In genomic region chr5:60779431-60779830, GRCh38 we compare ENCODE assay signal across 26 cellular contexts.
DNase-seq lines count a peak whose midpoint lies in the region; TF ChIP-seq lines count a peak whose summit lies in the region.
"Had no signal": no experiment of that assay in that cellular context is flagged by ENCODE, and none has a peak within 500 bp of the region (broad histone marks: within the 10 kb centered on the region; RNA-seq: fewer than 3 reads in every experiment).

No MANE protein-coding gene starts in this region.

- no peak overlapping the region for H3K9ac ChIP-seq in neural progenitor cell

- H3K27ac ChIP-seq in neural progenitor cell = no peak overlapping the region
- no peak overlapping the region for H3K27ac ChIP-seq in osteoblast (ENCODE audit: low read depth, low read length)
- H3K27ac ChIP-seq: gastrocnemius medialis, hepatocyte, HL-60, SJSA1, uterus had no signal

- no peaks in the 10 kb centered on the region for H3K27me3 ChIP-seq in neural progenitor cell
- H3K27me3 ChIP-seq in osteoblast (ENCODE audit: insufficient read depth, low read length) = no peaks in the 10 kb centered on the region
- H3K27me3 ChIP-seq: gastrocnemius medialis, hepatocyte, SJSA1, uterus had no signal

- no peak for TF ChIP-seq RAD21 in Ishikawa (IDR thresholded peaks at IDR 0.05; ENCODE audit: low read depth)

- DNase-seq in ELR (ENCODE audit: low read depth) (peak; percentile 28), astrocyte of the spinal cord (ENCODE audit: low read depth, low spot score) (peak; percentile 28), neural progenitor cell (ENCODE audit: low spot score) (peak; percentile 6), SW480 (ENCODE audit: low spot score) (no peak), osteoblast (ENCODE audit: insufficient read length, low spot score, missing footprints) (no peak)
- DNase-seq in stimulated activated CD4-positive, alpha-beta T cell treated with anti-CD3 and anti-CD28 coated beads, Interleukin-15, amount 100 ng/mL, for 24 hours = no peak
- DNase-seq: activated CD4-positive, alpha-beta T cell treated with anti-CD3 and anti-CD28 coated beads for 1 hour; activated CD8-positive, alpha-beta T cell treated with anti-CD3 and anti-CD28 coated beads for 36 hours; CD4-positive, alpha-beta T cell; cortex of kidney; DMS 273 treated with DMSO at 0.1 percent for 48 hours; gastrocnemius medialis; NCI-H1105 treated with DMSO at 0.1 percent for 48 hours; NCI-H2029; NCI-H69; stimulated activated naive CD4-positive, alpha-beta T cell; T-helper 1 cell; uterus had no signal

- no peaks in the 10 kb centered on the region for H3K27me3 Mint-ChIP-seq in neural progenitor cell (ENCODE audit: insufficient read depth, low read depth)
- H3K27me3 Mint-ChIP-seq: progenitor cell of endocrine pancreas had no signal

- H2AFZ ChIP-seq in neural progenitor cell (replicated peaks) = no peak overlapping the region
- no peak overlapping the region for H2AFZ ChIP-seq in osteoblast (ENCODE audit: low read length)
- H2AFZ ChIP-seq: hepatocyte had no signal

- H3K36me3 Mint-ChIP-seq in neural progenitor cell = no peaks in the 10 kb centered on the region
- H3K36me3 Mint-ChIP-seq: activated naive CD4-positive, alpha-beta T cell treated with anti-CD3 and anti-CD28 coated beads, Interleukin-2, amount 50 U/mL, for 24 hours had no signal

- no peak overlapping the region for H3K27ac Mint-ChIP-seq in neural progenitor cell
- H3K27ac Mint-ChIP-seq: activated CD8-positive, alpha-beta T cell treated with anti-CD3 and anti-CD28 coated beads for 36 hours; activated naive CD4-positive, alpha-beta T cell treated with anti-CD3 and anti-CD28 coated beads, Interleukin-2, amount 50 U/mL, for 24 hours; activated T-helper 2 cell treated with anti-CD3 and anti-CD28 coated beads, Interferon-gamma antibody, Interleukin-2, Interleukin-4, amounts not matched to agents 10 μg/mL and 5 μg/mL and 100 μg/mL, durations not matched to agents 14 hours and 24 hours and 36 hours; CD4-positive, alpha-beta T cell; progenitor cell of endocrine pancreas had no signal

- no peak overlapping the region for H3K4me3 Mint-ChIP-seq in neural progenitor cell
- H3K4me3 Mint-ChIP-seq: activated CD8-positive, alpha-beta T cell treated with anti-CD3 and anti-CD28 coated beads for 36 hours; activated naive CD4-positive, alpha-beta T cell treated with anti-CD3 and anti-CD28 coated beads, Interleukin-2, amount 50 U/mL, for 24 hours; CD4-positive, alpha-beta T cell had no signal

- H3K4me3 ChIP-seq in astrocyte of the spinal cord (ENCODE audit: low read depth, low read length) = no peak overlapping the region
- H3K4me3 ChIP-seq in neural progenitor cell = no peak overlapping the region
- H3K4me3 ChIP-seq in osteoblast (ENCODE audit: insufficient read depth, low read length) = no peak overlapping the region
- H3K4me3 ChIP-seq: gastrocnemius medialis, HAP-1, hepatocyte, SJSA1, uterus had no signal

- TF ChIP-seq CTCF in astrocyte of the spinal cord (IDR thresholded peaks at IDR 0.05; ENCODE audit: low read depth, low read length) (no peak), neural progenitor cell (IDR thresholded peaks at IDR 0.05) (no peak), osteoblast (IDR thresholded peaks at IDR 0.05; ENCODE audit: extremely low read depth, low read depth, low read length) (no peak)

- no peaks in the 10 kb centered on the region for H4K20me1 ChIP-seq in neural progenitor cell (ENCODE audit: low read depth)
- H4K20me1 ChIP-seq in osteoblast (ENCODE audit: insufficient read depth, low read length) = no peaks in the 10 kb centered on the region

- in situ Hi-C loops in astrocyte of the spinal cord (cut with HindIII; ENCODE audit: low sequenced_read_pairs) = no loop called here

- no peaks in the 10 kb centered on the region for H3K4me1 Mint-ChIP-seq in neural progenitor cell
- H3K4me1 Mint-ChIP-seq: activated naive CD4-positive, alpha-beta T cell treated with anti-CD3 and anti-CD28 coated beads, Interleukin-2, amount 50 U/mL, for 24 hours had no signal

- peaks cover 3% of the 10 kb centered on the region for H3K9me3 Mint-ChIP-seq in neural progenitor cell
- H3K9me3 Mint-ChIP-seq: activated naive CD4-positive, alpha-beta T cell treated with anti-CD3 and anti-CD28 coated beads, Interleukin-2, amount 50 U/mL, for 24 hours; activated T-helper 2 cell treated with anti-CD3 and anti-CD28 coated beads, Interferon-gamma antibody, Interleukin-2, Interleukin-4, amounts not matched to agents 10 μg/mL and 5 μg/mL and 100 μg/mL, durations not matched to agents 14 hours and 24 hours and 36 hours had no signal

- H3K4me1 ChIP-seq in neural progenitor cell (no peaks in the 10 kb centered on the region), osteoblast (ENCODE audit: insufficient read depth, low read length) (peaks cover 6% of the 10 kb centered on the region)
- H3K4me1 ChIP-seq: gastrocnemius medialis, uterus had no signal

- no peaks in the 10 kb centered on the region for H3K79me2 ChIP-seq in neural progenitor cell (ENCODE audit: low read depth)
- H3K79me2 ChIP-seq in osteoblast (ENCODE audit: insufficient read depth, low read length) = no peaks in the 10 kb centered on the region
- H3K79me2 ChIP-seq: hepatocyte had no signal

- no peaks in the 10 kb centered on the region for H3F3A ChIP-seq in neural progenitor cell (ENCODE audit: low read depth)

- no peaks in the 10 kb centered on the region for H3K36me3 ChIP-seq in neural progenitor cell
- no peaks in the 10 kb centered on the region for H3K36me3 ChIP-seq in osteoblast (ENCODE audit: insufficient read depth, low read length)
- H3K36me3 ChIP-seq: gastrocnemius medialis, SJSA1, uterus had no signal

- H3K4me2 ChIP-seq in neural progenitor cell = no peak overlapping the region
- no peak overlapping the region for H3K4me2 ChIP-seq in osteoblast (ENCODE audit: insufficient read depth, low read length)
- H3K4me2 ChIP-seq: hepatocyte had no signal

- H3K9me3 ChIP-seq in neural progenitor cell (ENCODE audit: low read depth) (no peaks in the 10 kb centered on the region), osteoblast (ENCODE audit: low read depth, low read length) (no peaks in the 10 kb centered on the region)
- H3K9me3 ChIP-seq: gastrocnemius medialis, HAP-1, SJSA1, uterus had no signal

- peak; percentile 45; the same call in 1 of the 2 replicates for TF ChIP-seq EP300 in Ishikawa (IDR thresholded peaks at IDR 0.05; ENCODE audit: borderline replicate concordance)

TF ChIP-seq in Ishikawa, 13 proteins besides CTCF, POLR2A, EP300 and RAD21:
- peak; percentile 93 for TF ChIP-seq TEAD4 (IDR thresholded peaks at IDR 0.05)
- TF ChIP-seq MAX (IDR thresholded peaks at IDR 0.05) = no peak
- TF ChIP-seq REST (IDR thresholded peaks at IDR 0.05; ENCODE audit: low read depth) = no peak
- peak; percentile 77 for TF ChIP-seq NFIC (IDR thresholded peaks at IDR 0.05)
- no peak for TF ChIP-seq ZBTB7A (IDR thresholded peaks at IDR 0.05; ENCODE audit: low read depth)
- no peak for TF ChIP-seq TAF1 (IDR thresholded peaks at IDR 0.05; ENCODE audit: low read depth)
- peak; percentile 41; the same call in 1 of the 2 replicates for TF ChIP-seq TCF12 (IDR thresholded peaks at IDR 0.05; ENCODE audit: low read depth)
- TF ChIP-seq CEBPB (IDR thresholded peaks at IDR 0.05) = no peak
- 0 out of 2 replicates have a peak, but pooled peaks have one; percentile 44 for TF ChIP-seq YY1 (IDR thresholded peaks at IDR 0.05; ENCODE audit: low read depth)

Comparison
In these comparisons a context has a peak if more than half of its experiments do, and no peak if none do; other contexts are left out.
1. DNase-seq: peak in ELR (single experiment), astrocyte of the spinal cord (single experiment) and neural progenitor cell (single experiment); none in SW480 (single experiment), osteoblast (single experiment) and stimulated activated CD4-positive, alpha-beta T cell treated with anti-CD3 and anti-CD28 coated beads, Interleukin-15, amount 100 ng/mL, for 24 hours (single experiment).